ENCODE assay signal across 8 cellular contexts in the genomic region with DNA sequence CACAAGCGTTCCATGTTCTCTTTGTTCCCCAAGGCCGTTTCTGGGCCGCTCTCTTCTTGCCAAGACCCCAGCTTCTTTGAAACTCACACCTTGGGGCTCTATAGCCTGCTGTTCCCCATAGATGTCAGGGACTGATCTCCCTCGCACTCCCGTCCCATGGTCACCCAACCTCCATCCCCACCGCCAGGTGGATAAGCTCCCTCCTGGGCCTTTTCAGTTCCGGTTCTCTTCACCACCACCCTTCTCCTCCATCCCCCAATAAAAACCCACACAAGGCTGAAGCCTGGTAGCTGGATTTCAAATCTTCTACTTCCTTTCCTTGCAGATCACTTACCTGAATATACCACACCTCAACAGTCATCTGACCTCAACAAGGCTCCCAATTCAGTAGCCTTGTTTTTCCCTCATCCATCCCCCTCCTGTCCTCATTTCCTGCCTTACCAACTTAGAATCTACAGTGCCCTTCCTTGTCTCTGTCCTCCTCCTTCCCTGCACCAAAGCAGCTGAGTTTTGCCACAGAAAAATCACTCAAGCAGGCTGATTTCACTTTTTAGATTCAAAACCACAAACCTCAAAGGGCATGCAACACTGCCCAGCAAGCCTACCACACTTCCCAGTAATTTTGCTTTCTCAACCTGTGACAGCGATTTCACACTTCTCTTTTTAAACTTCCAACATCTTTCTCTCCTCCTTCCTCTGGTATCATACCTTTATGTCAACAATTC. TPM values are rescaled to one million over a fixed set of nuclear protein-coding genes. Genes with fewer than 3 reads are reported as not detected.
DNase-seq lines count a peak whose midpoint lies in the region; ATAC-seq and TF ChIP-seq lines count a peak whose summit lies in the region.

No MANE protein-coding gene starts in this region.

- intact Hi-C loops in esophagus squamous epithelium (cut with DNase I): no loop called here

- peaks cover 0 to 12% (median 0%) of the 10 kb centered on the region in 3 donors for H3K4me1 ChIP-seq in esophagus squamous epithelium

- peaks cover 0 to 4% (median 0%) of the 10 kb centered on the region in 3 donors for H3K36me3 ChIP-seq in esophagus squamous epithelium

- no peaks in the 10 kb centered on the region for H3K9me3 ChIP-seq in esophagus squamous epithelium

- no peak for TF ChIP-seq POLR2A in esophagus squamous epithelium (IDR thresholded peaks at IDR 0.05)

- ATAC-seq in GM18498 (IDR thresholded peaks at IDR 0.05; ENCODE audit: unreplicated experiment) (peak; percentile 63), GM21619 (IDR thresholded peaks at IDR 0.05; ENCODE audit: unreplicated experiment) (peak; percentile 58)

- DNase-seq in MV-4-11 (lab: John Stamatoyannopoulos, UW) (peak; percentile 86), kidney glomerular epithelial cell (lab: John Stamatoyannopoulos, UW) (peak; percentile 83), NCI-H345 (lab: John Stamatoyannopoulos, UW) (no peak), superior temporal gyrus (ENCODE audit: extremely low spot score) (no peak), esophagus squamous epithelium (lab: John Stamatoyannopoulos, UW) (no peak), hepatic stellate cell (ENCODE audit: low spot score) (no peak)

- 75 to 90% methylated on average over 8 of the region's 8 CpGs for WGBS in esophagus squamous epithelium, 2 donors

- no peak overlapping the region for H3K4me3 ChIP-seq in esophagus squamous epithelium

- no peaks in the 10 kb centered on the region for H3K27me3 ChIP-seq in esophagus squamous epithelium

- TF ChIP-seq CTCF in esophagus squamous epithelium (IDR thresholded peaks at IDR 0.05): no peak

- H3K27ac ChIP-seq in esophagus squamous epithelium: no peak overlapping the region

RNA-seq across cellular contexts. Expression of a gene that starts 7.7 kb away (rescaled TPM):
- 10 to 100 TPM; 17.8 to 44.4 (median 20.9) TPM for total RNA-seq in esophagus squamous epithelium

RNA-seq across cellular contexts. Expression of a gene that starts 13.2 kb away (rescaled TPM):
- under 1 TPM in 2 of 4 donors, not detected in 2; 0.57 to 0.68 TPM for total RNA-seq in esophagus squamous epithelium

Comparison
In these comparisons a context has a peak if more than half of its experiments do, and no peak if none do; other contexts are left out.
1. DNase-seq: peak in MV-4-11 (single experiment) and kidney glomerular epithelial cell (single experiment); none in NCI-H345 (single experiment), superior temporal gyrus (single experiment), esophagus squamous epithelium (single experiment) and hepatic stellate cell (single experiment).